ENCODE assay signal across 23 cellular contexts in the genomic region with DNA sequence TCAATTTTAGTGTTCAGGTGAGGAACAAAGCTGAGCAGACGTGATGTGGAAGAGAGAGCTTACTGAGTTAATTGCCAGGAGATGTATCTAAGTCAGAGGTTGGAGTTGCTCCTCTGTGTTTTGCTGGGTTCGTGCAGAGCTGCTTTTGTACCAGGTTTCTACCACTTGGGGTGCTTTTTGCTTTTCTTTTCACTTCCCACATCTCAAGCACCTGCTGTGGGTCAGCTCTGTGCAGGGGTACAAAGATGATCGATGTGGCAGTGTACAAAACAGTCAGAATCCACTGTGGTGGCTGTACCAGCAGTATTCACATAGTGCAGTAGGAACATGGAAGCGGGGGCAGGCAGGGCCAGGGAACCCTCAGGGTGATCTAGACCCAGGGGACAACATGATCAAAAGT.
"Had no signal": no experiment of that assay in that cellular context is flagged by ENCODE, and none has a peak within 500 bp of the region (broad histone marks: within the 10 kb centered on the region; RNA-seq: fewer than 3 reads in every experiment).

No MANE protein-coding gene starts in this region.

- H3K27ac ChIP-seq: adrenal gland, colonic mucosa, esophagus muscularis mucosa, hepatocyte, left ventricle myocardium inferior, right atrium auricular region, suprapubic skin had no signal

- H3K27me3 ChIP-seq: adrenal gland, colonic mucosa, esophagus muscularis mucosa, hepatocyte, right atrium auricular region, suprapubic skin had no signal

- H3K4me3 Mint-ChIP-seq: memory B cell; natural killer cell; stimulated activated naive CD8-positive, alpha-beta T cell treated with anti-CD3 and anti-CD28 coated beads, Interleukin-15, Interleukin-2, amounts not matched to agents 100 ng/mL and 50 ng/mL, for 24 hours; T-helper 17 cell; type B pancreatic cell had no signal

- H3K9me3 Mint-ChIP-seq: memory B cell; natural killer cell; stimulated activated naive CD8-positive, alpha-beta T cell treated with anti-CD3 and anti-CD28 coated beads, Interleukin-15, Interleukin-2, amounts not matched to agents 100 ng/mL and 50 ng/mL, for 24 hours; type B pancreatic cell had no signal

- H2AFZ ChIP-seq: hepatocyte had no signal

- H3K4me1 ChIP-seq: adrenal gland, colonic mucosa, esophagus muscularis mucosa, left ventricle myocardium inferior, right atrium auricular region, suprapubic skin had no signal

- H3K4me3 ChIP-seq: adrenal gland, colonic mucosa, esophagus muscularis mucosa, hepatocyte, left ventricle myocardium inferior, right atrium auricular region, suprapubic skin had no signal

- H3K27me3 Mint-ChIP-seq: memory B cell; progenitor cell of endocrine pancreas; stimulated activated naive CD8-positive, alpha-beta T cell treated with anti-CD3 and anti-CD28 coated beads, Interleukin-15, Interleukin-2, amounts not matched to agents 100 ng/mL and 50 ng/mL, for 24 hours; T-helper 17 cell; type B pancreatic cell had no signal

- DNase-seq: activated CD4-positive, alpha-beta T cell treated with anti-CD3 and anti-CD28 coated beads for 48 hours; activated CD8-positive, alpha-beta memory T cell treated with anti-CD3 and anti-CD28 coated beads for 24 hours; activated naive CD4-positive, alpha-beta T cell treated with Interleukin-2 at 50 U/mL for 16 hours; caudate nucleus; colonic mucosa; left ventricle myocardium inferior; natural killer cell; nucleus accumbens; small intestine; stimulated activated CD4-positive, alpha-beta T cell treated with anti-CD3 and anti-CD28 coated beads, Interleukin-4, amount 100 ng/mL, for 4 hours; stimulated activated CD8-positive, alpha-beta memory T cell treated with anti-CD3 and anti-CD28 coated beads, Interleukin-4, amount 100 ng/mL, for 48 hours; T-helper 17 cell had no signal

- H3K27ac Mint-ChIP-seq: memory B cell; progenitor cell of endocrine pancreas; stimulated activated naive CD8-positive, alpha-beta T cell treated with anti-CD3 and anti-CD28 coated beads, Interleukin-15, Interleukin-2, amounts not matched to agents 100 ng/mL and 50 ng/mL, for 24 hours; type B pancreatic cell had no signal

- H3K36me3 Mint-ChIP-seq: natural killer cell had no signal

- H3K4me2 ChIP-seq: hepatocyte had no signal

- FAIRE-seq: endometrium, keratinocyte, small intestine had no signal

- H3K9me3 ChIP-seq: adrenal gland, colonic mucosa, esophagus muscularis mucosa, left ventricle myocardium inferior, right atrium auricular region, suprapubic skin had no signal

- ATAC-seq: natural killer cell, T-helper 17 cell had no signal
